Comparison of ENCODE assay signal across 1 cellular context in the genomic region with DNA sequence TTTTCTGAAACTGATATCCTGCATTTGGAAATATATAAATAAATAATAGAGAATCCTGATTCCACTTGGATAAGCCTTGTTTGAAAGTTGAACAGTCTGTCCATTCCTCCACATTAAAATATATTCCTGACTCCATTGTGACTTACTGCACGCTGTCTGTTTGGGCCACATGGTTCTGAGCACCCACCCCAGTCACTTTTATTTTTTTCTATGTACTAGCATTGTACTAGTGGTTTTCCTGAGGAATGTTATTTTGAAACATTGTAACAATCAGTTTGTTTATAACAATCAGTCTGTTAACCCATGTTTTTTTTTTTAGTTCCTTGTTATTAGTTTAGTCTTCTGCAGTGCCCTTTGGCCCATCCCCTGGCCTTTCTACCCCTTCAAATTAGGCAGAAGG.
TF ChIP-seq lines count a peak whose summit lies in the region.

No MANE protein-coding gene starts in this region.

TF ChIP-seq in endothelial cell of umbilical vein, 7 proteins besides CTCF, POLR2A, EP300 and RAD21:
- TF ChIP-seq, protein P1, sequence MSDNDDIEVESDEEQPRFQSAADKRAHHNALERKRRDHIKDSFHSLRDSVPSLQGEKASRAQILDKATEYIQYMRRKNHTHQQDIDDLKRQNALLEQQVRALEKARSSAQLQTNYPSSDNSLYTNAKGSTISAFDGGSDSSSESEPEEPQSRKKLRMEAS (IDR thresholded peaks at IDR 0.05; ENCODE audit: insufficient read depth, insufficient read length), result no peak
